Comparison of ENCODE assay signal across 1 cellular context in genomic region chr17:74042744-74043486, GRCh38.
TF ChIP-seq lines count a peak whose summit lies in the region.

No MANE protein-coding gene starts in this region.

TF ChIP-seq in HEK293, 187 proteins besides CTCF, POLR2A, EP300 and RAD21 (continued from another document and continues in another):
- TF ChIP-seq ZSCAN5A (tag by site-specific recombination; IDR thresholded peaks at IDR 0.05) (no peak), OSR2 (tag by site-specific recombination; IDR thresholded peaks at IDR 0.05) (no peak), ZNF449 (tag by site-specific recombination; IDR thresholded peaks at IDR 0.05) (peak; percentile 62; the same call in 1 of the 2 replicates), ZNF837 (tag by site-specific recombination; IDR thresholded peaks at IDR 0.05) (no peak), GLIS1 (tag by site-specific recombination; IDR thresholded peaks at IDR 0.05) (peak; percentile 40; the same call in 1 of the 2 replicates), ZNF521 (tag by site-specific recombination; IDR thresholded peaks at IDR 0.05) (no peak), ZNF677 (tag by site-specific recombination; IDR thresholded peaks at IDR 0.05) (no peak), PBX3 (CRISPR knock-in tag; IDR thresholded peaks at IDR 0.05) (no peak), ZNF692 (tag by site-specific recombination; IDR thresholded peaks at IDR 0.05) (no peak), PRDM2 (tag by site-specific recombination; IDR thresholded peaks at IDR 0.05; ENCODE audit: borderline replicate concordance) (no peak), ZNF629 (tag by site-specific recombination; IDR thresholded peaks at IDR 0.05) (peak; percentile 73), ZNF561 (tag by site-specific recombination; IDR thresholded peaks at IDR 0.05; ENCODE audit: borderline replicate concordance) (no peak), ZFP41 (tag by site-specific recombination; IDR thresholded peaks at IDR 0.05; ENCODE audit: borderline replicate concordance) (no peak), MEIS1 (CRISPR knock-in tag; IDR thresholded peaks at IDR 0.05; ENCODE audit: borderline replicate concordance) (no peak), SCRT1 (tag by site-specific recombination; IDR thresholded peaks at IDR 0.05; ENCODE audit: borderline replicate concordance) (no peak), ZNF530 (tag by site-specific recombination; IDR thresholded peaks at IDR 0.05; ENCODE audit: low read depth) (no peak), GLI4 (tag by site-specific recombination; IDR thresholded peaks at IDR 0.05) (no peak), ZNF623 (tag by site-specific recombination; IDR thresholded peaks at IDR 0.05) (no peak), MZF1 (tag by site-specific recombination; IDR thresholded peaks at IDR 0.05; ENCODE audit: borderline replicate concordance) (no peak), GFI1B (tag by site-specific recombination; IDR thresholded peaks at IDR 0.05) (no peak), ZBTB21 (tag by site-specific recombination; IDR thresholded peaks at IDR 0.05) (peak; percentile 50; the same call in 1 of the 2 replicates), ZNF121 (tag by site-specific recombination; IDR thresholded peaks at IDR 0.05) (no peak), HIC1 (tag by site-specific recombination; IDR thresholded peaks at IDR 0.05) (peak; percentile 78), ZEB2 (tag by site-specific recombination; IDR thresholded peaks at IDR 0.05) (peak; percentile 34; the same call in 1 of the 2 replicates), ZBTB6 (tag by site-specific recombination; IDR thresholded peaks at IDR 0.05) (no peak), KLF1 (tag by site-specific recombination; IDR thresholded peaks at IDR 0.05) (no peak), ZNF704 (tag by site-specific recombination; IDR thresholded peaks at IDR 0.05) (no peak), ZNF280C (tag by site-specific recombination; IDR thresholded peaks at IDR 0.05) (no peak), ZIC2 (tag by site-specific recombination; IDR thresholded peaks at IDR 0.05) (peak; percentile 58), ZNF416 (tag by site-specific recombination; IDR thresholded peaks at IDR 0.05) (no peak), ZNF610 (tag by site-specific recombination; IDR thresholded peaks at IDR 0.05; ENCODE audit: borderline replicate concordance) (no peak), ZNF23 (tag by site-specific recombination; IDR thresholded peaks at IDR 0.05; ENCODE audit: borderline replicate concordance) (no peak), BCL11A (tag by site-specific recombination; IDR thresholded peaks at IDR 0.05; ENCODE audit: low read depth) (no peak), ZNF664 (tag by site-specific recombination; IDR thresholded peaks at IDR 0.05) (no peak), SCRT2 (tag by site-specific recombination; IDR thresholded peaks at IDR 0.05) (peak; percentile 92), ZNF174 (tag by site-specific recombination; IDR thresholded peaks at IDR 0.05) (no peak), TRIM28 (IDR thresholded peaks at IDR 0.05; ENCODE audit: borderline replicate concordance, low read length) (no peak), ZBTB17 (tag by site-specific recombination; IDR thresholded peaks at IDR 0.05) (0 out of 2 replicates have a peak, but pooled peaks have one; percentile 28), ZNF398 (tag by site-specific recombination; IDR thresholded peaks at IDR 0.05) (peak; percentile 44; the same call in 1 of the 2 replicates), FEZF1 (tag by site-specific recombination; IDR thresholded peaks at IDR 0.05) (no peak), ZNF433 (tag by site-specific recombination; IDR thresholded peaks at IDR 0.05; ENCODE audit: low read depth) (no peak), ZNF658 (tag by site-specific recombination; IDR thresholded peaks at IDR 0.05) (no peak)
